In genomic region chr22:37485714-37486223, GRCh38 we compare ENCODE assay signal across 7 cellular contexts. TPM values are rescaled to one million over a fixed set of nuclear protein-coding genes. Genes with fewer than 3 reads are reported as not detected.
DNase-seq lines count a peak whose midpoint lies in the region; ATAC-seq and TF ChIP-seq lines count a peak whose summit lies in the region.

No MANE protein-coding gene starts in this region.

- peak overlapping the region; percentile 97 for H3K9ac ChIP-seq in SU-DHL-6 (ENCODE audit: low read length)

- H3K4me3 ChIP-seq in H7 (ENCODE audit: insufficient read depth, low read depth, low read length) (no peak overlapping the region), SU-DHL-6 (ENCODE audit: insufficient read depth, low read length, poor library complexity, severe bottlenecking) (peak overlapping the region; percentile 81)

- no peaks in the 10 kb centered on the region for H3K9me2 ChIP-seq in SU-DHL-6 (replicated peaks; ENCODE audit: insufficient read depth, low read length)

- no peak for TF ChIP-seq CTCF in SU-DHL-6 (IDR thresholded peaks at IDR 0.05; ENCODE audit: insufficient read depth, low read length, poor library complexity, severe bottlenecking)

- H3K27ac Mint-ChIP-seq in effector memory CD8-positive, alpha-beta T cell, result peak overlapping the region; percentile 94 to 97

- H3K9me3 ChIP-seq in SU-DHL-6 (ENCODE audit: insufficient read depth, low read length), result no peaks in the 10 kb centered on the region

- H4K20me1 ChIP-seq in SU-DHL-6 (ENCODE audit: low read depth, low read length), result no peaks in the 10 kb centered on the region

- peak overlapping the region; percentile 87 to 91 for H3K4me3 Mint-ChIP-seq in effector memory CD8-positive, alpha-beta T cell

- no peak for ATAC-seq in effector memory CD8-positive, alpha-beta T cell (replicated peaks)

- DNase-seq in H7 (peak; percentile 79), H4 (ENCODE audit: low spot score) (no peak), T-helper 9 cell (no peak), dedifferentiated amniotic fluid mesenchymal stem cell (ENCODE audit: extremely low spot score) (no peak)
- DNase-seq in effector memory CD8-positive, alpha-beta T cell, result peak in 2 of 3 experiments; percentile 7 to 12
- DNase-seq in stimulated activated CD8-positive, alpha-beta memory T cell treated with anti-CD3 and anti-CD28 coated beads, Interleukin-4, amount 100 ng/mL, for 24 hours (ENCODE audit: low read depth), result peak; percentile 10

- H3K27me3 ChIP-seq in H7 (ENCODE audit: control insufficient read depth, insufficient read depth, low read length), result peaks cover 3% of the 10 kb centered on the region
- H3K27me3 ChIP-seq in SU-DHL-6 (ENCODE audit: low read length), result no peaks in the 10 kb centered on the region

- H3K4me2 ChIP-seq in SU-DHL-6 (ENCODE audit: low read depth, low read length, poor library complexity, severe bottlenecking), result peak overlapping the region; percentile 86

- no peak overlapping the region for H2AFZ ChIP-seq in SU-DHL-6 (ENCODE audit: low read depth, low read length, severe bottlenecking)

- peaks cover 55% of the 10 kb centered on the region for H3K79me2 ChIP-seq in SU-DHL-6 (ENCODE audit: insufficient read depth, low read length)

- H3K27ac ChIP-seq in SU-DHL-6 (ENCODE audit: low read depth, low read length), result peak overlapping the region; percentile 83

- H3K36me3 Mint-ChIP-seq in effector memory CD8-positive, alpha-beta T cell (ENCODE audit: insufficient read depth), result peaks cover 22% of the 10 kb centered on the region

- H3K36me3 ChIP-seq in H7 (replicated peaks; ENCODE audit: control insufficient read depth, insufficient read depth, low read length) (no peaks in the 10 kb centered on the region), SU-DHL-6 (ENCODE audit: low read length) (no peaks in the 10 kb centered on the region)

- 0 out of 2 replicates have a peak, but pooled peaks cover 6% of the 10 kb centered on the region for H3F3A ChIP-seq in SU-DHL-6 (ENCODE audit: insufficient read depth)

- H3K4me1 Mint-ChIP-seq in effector memory CD8-positive, alpha-beta T cell (ENCODE audit: low read depth in 2 of 2), result peaks cover 67 to 76% of the 10 kb centered on the region in 2 donors

- no peaks in the 10 kb centered on the region for H3K9me3 Mint-ChIP-seq in effector memory CD8-positive, alpha-beta T cell

- no peaks in the 10 kb centered on the region for H3K27me3 Mint-ChIP-seq in effector memory CD8-positive, alpha-beta T cell

RNA-seq across cellular contexts. Expression of gene MFNG, which starts 0.4 kb away (rescaled TPM):
- total RNA-seq in H7 (2014; rRNA removed; shearing (Covaris generic)), result 1.3 and 5.1 TPM in 2 replicates
- 0.08 TPM in 1 of 2 replicates, not detected in the other for total RNA-seq in H4 (2014; rRNA removed; shearing (Covaris generic))

RNA-seq across cellular contexts. Expression of gene CARD10, which starts 33.4 kb away (rescaled TPM):
- total RNA-seq in H7 (2014; rRNA removed; shearing (Covaris generic)), result 16.5 and 18.4 TPM in 2 replicates
- 2.8 and 3.9 TPM in 2 replicates for total RNA-seq in H4 (2014; rRNA removed; shearing (Covaris generic))

RNA-seq across cellular contexts. Expression of gene ELFN2, which starts 58.5 kb away (rescaled TPM):
- 0.14 and 0.22 TPM in 2 replicates for total RNA-seq in H7 (2014; rRNA removed; shearing (Covaris generic))
- 0.29 and 0.41 TPM in 2 replicates for total RNA-seq in H4 (2014; rRNA removed; shearing (Covaris generic))

Comparison
In these comparisons a context has a peak if more than half of its experiments do, and no peak if none do; other contexts are left out.
1. DNase-seq: peak in H7 (single experiment), effector memory CD8-positive, alpha-beta T cell (2 of 3) and stimulated activated CD8-positive, alpha-beta memory T cell treated with anti-CD3 and anti-CD28 coated beads, Interleukin-4, amount 100 ng/mL, for 24 hours (single experiment); none in H4 (single experiment), T-helper 9 cell (single experiment) and dedifferentiated amniotic fluid mesenchymal stem cell (single experiment).